In genomic region chrX:55490121-55490520, GRCh38 we compare ENCODE assay signal across 8 cellular contexts. TPM values are rescaled to one million over a fixed set of nuclear protein-coding genes. Genes with fewer than 3 reads are reported as not detected.
DNase-seq lines count a peak whose midpoint lies in the region; ATAC-seq, FAIRE-seq and TF ChIP-seq lines count a peak whose summit lies in the region.

No MANE protein-coding gene starts in this region.

- in situ Hi-C loops in K562 (cut with MboI) (no loop called here), transverse colon (cut with MboI; ENCODE audit: low pct_ligation_motif_present in 1 of 4, low pct_unique_long_range_greater_than_20kb in 1 of 4, low sequenced_read_pairs in 3 of 4) (loop anchor here in 1 of 4 donors (25.0 kb wide), 1 partner anchor 222 kb away; the partner anchor contains the start of gene RRAGB)

- H3K4me1 Mint-ChIP-seq in activated naive CD4-positive, alpha-beta T cell treated with anti-CD3 and anti-CD28 coated beads, Interleukin-2, amount 50 U/mL, for 24 hours, result peaks cover 20% of the 10 kb centered on the region
- peaks cover 11% of the 10 kb centered on the region for H3K4me1 Mint-ChIP-seq in memory B cell

- H3K27me3 Mint-ChIP-seq in activated naive CD4-positive, alpha-beta T cell treated with anti-CD3 and anti-CD28 coated beads, Interleukin-2, amount 50 U/mL, for 24 hours, result no peaks in the 10 kb centered on the region
- no peaks in the 10 kb centered on the region for H3K27me3 Mint-ChIP-seq in memory B cell

- no peaks in the 10 kb centered on the region for H4K20me1 ChIP-seq in K562 (replicated peaks; ENCODE audit: control insufficient read depth, insufficient read depth, low read length)

- TF ChIP-seq CTCF in K562 (IDR thresholded peaks at IDR 0.05 in 2 of 3, conservative IDR thresholded peaks at IDR 0.05 in 1 of 3; ENCODE audit: insufficient read depth in 2 of 3, low read depth in 1 of 3, low read length in 3 of 3), result no peak
- TF ChIP-seq CTCF in transverse colon (IDR thresholded peaks at IDR 0.05), result no peak

- WGBS in K562 (ENCODE audit: insufficient coverage, low coverage, missing lambda C conversion rate), result 26% methylated on average over 2 of the region's 4 CpGs
- WGBS in transverse colon (ENCODE audit: low coverage in 1 of 2), 2 donors, result 68 to 100% methylated on average over 1 to 4 of the region's 4 CpGs

- no peaks in the 10 kb centered on the region; the same call in 1 of the 3 replicates for H3K79me2 ChIP-seq in K562 (ENCODE audit: control insufficient read depth, insufficient read depth, low read length)

- no TSS peak for BruUV-seq in K562 (replicated peaks; lab: Mats Ljungman, UMichigan)

- no peaks in the 10 kb centered on the region for H3K36me3 Mint-ChIP-seq in activated naive CD4-positive, alpha-beta T cell treated with anti-CD3 and anti-CD28 coated beads, Interleukin-2, amount 50 U/mL, for 24 hours
- H3K36me3 Mint-ChIP-seq in memory B cell, result no peaks in the 10 kb centered on the region

- FAIRE-seq in K562 (lab: Jason Lieb, UNC), result no peak

- TF ChIP-seq EP300 in K562 (IDR thresholded peaks at IDR 0.05; ENCODE audit: low read length), result no peak
- no peak for TF ChIP-seq EP300 in transverse colon (IDR thresholded peaks at IDR 0.05; ENCODE audit: low read depth)

- peak overlapping the region; percentile 95 for H3K27ac Mint-ChIP-seq in activated naive CD4-positive, alpha-beta T cell treated with anti-CD3 and anti-CD28 coated beads, Interleukin-2, amount 50 U/mL, for 24 hours
- H3K27ac Mint-ChIP-seq in memory B cell, result peak overlapping the region; percentile 92

- TF ChIP-seq POLR2A in K562 (conservative IDR thresholded peaks at IDR 0.05) (no peak), transverse colon (IDR thresholded peaks at IDR 0.05) (no peak)

- H3K4me3 Mint-ChIP-seq in activated naive CD4-positive, alpha-beta T cell treated with anti-CD3 and anti-CD28 coated beads, Interleukin-2, amount 50 U/mL, for 24 hours, result peak overlapping the region; percentile 93
- H3K4me3 Mint-ChIP-seq in memory B cell, result peak overlapping the region; percentile 94

- H3K9me3 Mint-ChIP-seq in activated naive CD4-positive, alpha-beta T cell treated with anti-CD3 and anti-CD28 coated beads, Interleukin-2, amount 50 U/mL, for 24 hours, result no peaks in the 10 kb centered on the region
- H3K9me3 Mint-ChIP-seq in memory B cell, result no peaks in the 10 kb centered on the region

- H3K4me1 ChIP-seq in K562 (replicated peaks in 1 of 2; ENCODE audit: control insufficient read depth in 2 of 2, insufficient read depth in 2 of 2, low read length in 2 of 2) (peaks cover 6 to 11% of the 10 kb centered on the region in 2 experiments; a peak in 4 of 5 replicates), transverse colon (peaks cover 0 to 4% (median 0%) of the 10 kb centered on the region in 4 donors)

- no peaks in the 10 kb centered on the region for H3K9me1 ChIP-seq in K562 (ENCODE audit: control insufficient read depth, insufficient read depth, low read length)

- peak overlapping the region; percentile 61 for H3K4me3 ChIP-seq in K562
- H3K4me3 ChIP-seq in transverse colon, result peak overlapping the region in 3 of 4 donors; percentile 48 to 62 (median 53)

- TF ChIP-seq RAD21 in K562 (CRISPR knock-in tag; conservative IDR thresholded peaks at IDR 0.05 in 1 of 2, IDR thresholded peaks at IDR 0.05 in 1 of 2), result no peak

- peak overlapping the region; percentile 88; the same call in 2 of the 3 replicates for H3K27ac ChIP-seq in K562 (ENCODE audit: extremely low read depth, low read depth, low read length)
- peak overlapping the region; percentile 83 to 89 (median 88) for H3K27ac ChIP-seq in transverse colon

- CTCF ChIA-PET in K562 (lab: Yijun Ruan, JAX; ENCODE audit: low intra/inter-chr PET ratio), result no interaction called here

- H3K27me3 ChIP-seq in K562 (ENCODE audit: control insufficient read depth in 2 of 2, insufficient read depth in 2 of 2, low read length in 2 of 2) (no peaks in the 10 kb centered on the region), transverse colon (no peaks in the 10 kb centered on the region)

- ATAC-seq in K562 (no peak), memory B cell (ENCODE audit: low read depth) (no peak)

- H3K36me3 ChIP-seq in K562 (ENCODE audit: control insufficient read depth, insufficient read depth, low read length) (no peaks in the 10 kb centered on the region), transverse colon (no peaks in the 10 kb centered on the region)

- intact Hi-C loops in K562 (cut with micrococcal nuclease), result no loop called here
- intact Hi-C loops in transverse colon (cut with DNase I; ENCODE audit: low total_unique reads), result no loop called here
- intact Hi-C loops in head of caudate nucleus (cut with DNase I), result no loop called here

- peak overlapping the region; percentile 90; the same call in 1 of the 2 replicates for H2AFZ ChIP-seq in K562 (ENCODE audit: low read depth, low read length)

- POLR2A ChIA-PET in K562 (lab: Yijun Ruan, JAX), result no interaction called here

- H3K9me3 ChIP-seq in K562 (replicated peaks; ENCODE audit: control insufficient read depth, insufficient read depth, low read depth, low read length) (no peaks in the 10 kb centered on the region), transverse colon (no peaks in the 10 kb centered on the region)

- peak overlapping the region; percentile 71; the same call in 1 of the 2 replicates for H3K4me2 ChIP-seq in K562 (ENCODE audit: insufficient read depth, low read length)

- H3K9ac ChIP-seq in K562 (ENCODE audit: insufficient read depth in 1 of 2, low read depth in 2 of 2, low read length in 2 of 2), result peak overlapping the region; percentile 75 to 92; a peak in 2 of 4 replicates

- DNase-seq in activated naive CD4-positive, alpha-beta T cell treated with anti-CD3 and anti-CD28 coated beads, Interleukin-2, amount 50 U/mL, for 16 hours, result no peak
- DNase-seq in K562 (ENCODE audit: extremely low read depth in 1 of 4, low spot score in 3 of 4) (no peak), memory B cell (ENCODE audit: low spot score in 2 of 2) (no peak), transverse colon (no peak), NCI-H526 (lab: John Stamatoyannopoulos, UW) (no peak), GF-D8 (lab: John Stamatoyannopoulos, UW) (no peak), head of caudate nucleus (no peak)

TF ChIP-seq in K562, 482 proteins besides CTCF, POLR2A, EP300 and RAD21 (continues in another document):
- TF ChIP-seq ZNF408 (CRISPR knock-in tag; IDR thresholded peaks at IDR 0.05; ENCODE audit: low read depth), result no peak
- TF ChIP-seq BCOR (IDR thresholded peaks at IDR 0.05), result peak; percentile 83
- TF ChIP-seq KAT7 (CRISPR knock-in tag; IDR thresholded peaks at IDR 0.05; ENCODE audit: borderline replicate concordance), result no peak
- TF ChIP-seq ZFP36 (IDR thresholded peaks at IDR 0.05; ENCODE audit: low read depth, low read length, partially characterized antibody), result peak; percentile 67
- no peak for TF ChIP-seq POU5F1 (IDR thresholded peaks at IDR 0.05; ENCODE audit: borderline replicate concordance, low read depth, low read length, partially characterized antibody)
- peak; percentile 77 for TF ChIP-seq RBM25 (IDR thresholded peaks at IDR 0.05; ENCODE audit: low read depth, low read length, severe bottlenecking)

RNA-seq across cellular contexts. Expression of gene USP51, which starts 0.5 kb away (rescaled TPM):
- 4.2 and 4.7 TPM in 2 replicates for total RNA-seq in K562 (2011; cell fraction: chromatin; rRNA removed; ENCODE audit: low replicate concordance)
- 3.0 and 3.3 TPM in 2 replicates for total RNA-seq in K562 (2011; cell fraction: nucleolus; rRNA removed)
- total RNA-seq in K562 (2011; cell fraction: nucleoplasm; rRNA removed), result 2.7 and 3.5 TPM in 2 replicates
- total RNA-seq in K562 (2014; rRNA removed) (0.95 and 1.2 TPM in 2 replicates), K562 (2014; rRNA removed; fragmentation: Illumina TruSeq; extraction: Trizol) (1.3 and 1.6 TPM in 2 replicates), K562 (2015; rRNA removed; fragmentation: Illumina TruSeq; extraction: Trizol) (3.8 and 3.9 TPM in 2 replicates), K562 (2021) (1.8 and 2.0 TPM in 2 replicates), transverse colon (under 1 TPM in 2 of 4 donors, not detected in 2; 0.64 to 0.68 TPM)
- polyA plus RNA-seq in K562 (2011; rRNA removed) (3.0 and 3.5 TPM in 2 replicates), K562 (2014; fragmentation: Illumina TruSeq; extraction: Trizol) (1.1 and 1.6 TPM in 2 replicates), K562 (2014; fragmentation: Nextera tagmentation; extraction: Ambion mirVana) (under 1 TPM; 0.59 to 0.96 TPM), K562 (2014; rRNA removed) (0.77 and 0.93 TPM in 2 replicates)
- polyA plus RNA-seq in K562 (2011; cell fraction: cytosol; rRNA removed), result 2.3 and 2.7 TPM in 2 replicates
- polyA plus RNA-seq in K562 (2011; cell fraction: nucleus; rRNA removed), result 2.8 and 3.2 TPM in 2 replicates
- 1.7 and 1.9 TPM in 2 replicates for polyA plus RNA-seq in K562 (2012)
- polyA minus RNA-seq in K562 (2011; rRNA and poly(A)+ RNA removed), result 7.0 and 8.2 TPM in 2 replicates
- polyA minus RNA-seq in K562 (2011; cell fraction: cytosol; rRNA and poly(A)+ RNA removed), result 1.9 and 3.8 TPM in 2 replicates
- 2.6 and 6.3 TPM in 2 replicates for polyA minus RNA-seq in K562 (2011; cell fraction: nucleus; rRNA and poly(A)+ RNA removed)

RNA-seq across cellular contexts. Expression of gene MAGEH1, which starts 38.2 kb away (rescaled TPM):
- total RNA-seq in K562 (2011; cell fraction: chromatin; rRNA removed; ENCODE audit: low replicate concordance), result 8.6 and 9.0 TPM in 2 replicates
- total RNA-seq in K562 (2011; cell fraction: nucleolus; rRNA removed), result 14.0 and 14.3 TPM in 2 replicates
- 14.8 and 15.0 TPM in 2 replicates for total RNA-seq in K562 (2011; cell fraction: nucleoplasm; rRNA removed)
- total RNA-seq in K562 (2014; rRNA removed) (9.2 and 13.6 TPM in 2 replicates), K562 (2014; rRNA removed; fragmentation: Illumina TruSeq; extraction: Trizol) (8.8 TPM in 2 replicates), K562 (2015; rRNA removed; fragmentation: Illumina TruSeq; extraction: Trizol) (8.6 and 9.6 TPM in 2 replicates), K562 (2021) (7.3 and 7.5 TPM in 2 replicates), transverse colon (10 to 100 TPM in 1 of 4 donors, 1 to 10 TPM in 3; 3.0 to 10.6 (median 7.1) TPM)
- polyA plus RNA-seq in K562 (2011; rRNA removed) (11.2 and 13.5 TPM in 2 replicates), K562 (2014; fragmentation: Illumina TruSeq; extraction: Trizol) (9.0 and 9.4 TPM in 2 replicates), K562 (2014; fragmentation: Nextera tagmentation; extraction: Ambion mirVana) (1 to 10 TPM; 3.7 to 4.1 TPM), K562 (2014; rRNA removed) (12.9 and 14.9 TPM in 2 replicates)
- 11.5 and 13.7 TPM in 2 replicates for polyA plus RNA-seq in K562 (2011; cell fraction: cytosol; rRNA removed)
- polyA plus RNA-seq in K562 (2011; cell fraction: nucleus; rRNA removed), result 6.2 and 12.0 TPM in 2 replicates
- 9.1 and 13.3 TPM in 2 replicates for polyA plus RNA-seq in K562 (2012)
- polyA minus RNA-seq in K562 (2011; rRNA and poly(A)+ RNA removed), result 3.4 and 4.3 TPM in 2 replicates
- polyA minus RNA-seq in K562 (2011; cell fraction: cytosol; rRNA and poly(A)+ RNA removed), result 2.1 and 2.4 TPM in 2 replicates
- polyA minus RNA-seq in K562 (2011; cell fraction: nucleus; rRNA and poly(A)+ RNA removed), result 1.5 and 3.7 TPM in 2 replicates
